In genomic region chr21:31124005-31124404, GRCh38 we compare ENCODE assay signal across 13 cellular contexts.
A peak's percentile ranks its signal among the peaks of the same experiment; 100 is the strongest.
DNase-seq lines count a peak whose midpoint lies in the region; ATAC-seq and TF ChIP-seq lines count a peak whose summit lies in the region.
"Had no signal": no experiment of that assay in that cellular context is flagged by ENCODE, and none has a peak within 500 bp of the region (broad histone marks: within the 10 kb centered on the region; RNA-seq: fewer than 3 reads in every experiment).

No MANE protein-coding gene starts in this region.

- POLR2A ChIA-PET in HEK293T (lab: Yijun Ruan, JAX) = no interaction called here

- TF ChIP-seq EP300 in tibial nerve (IDR thresholded peaks at IDR 0.05) = peak in 1 of 2 donors; percentile 14

- CTCF ChIA-PET in HEK293T (lab: Yijun Ruan, JAX) = no interaction called here

- intact Hi-C loops in left colon (cut with DNase I, micrococcal nuclease) (no loop called here), breast epithelium (cut with DNase I; ENCODE audit: low total_unique reads) (no loop called here)

- no peak for TF ChIP-seq POLR2A in breast epithelium (IDR thresholded peaks at IDR 0.05)
- no peak for TF ChIP-seq POLR2A in tibial nerve (IDR thresholded peaks at IDR 0.05)

- H3K27me3 ChIP-seq in lung (ENCODE audit: control insufficient read depth, insufficient read depth) = no peaks in the 10 kb centered on the region
- H3K27me3 ChIP-seq in breast epithelium = no peaks in the 10 kb centered on the region
- no peaks in the 10 kb centered on the region for H3K27me3 ChIP-seq in tibial nerve
- H3K27me3 ChIP-seq: colonic mucosa had no signal

- H3K27ac ChIP-seq in lung (ENCODE audit: low read depth in 1 of 2, low read length in 1 of 2) = no peak overlapping the region
- H3K27ac ChIP-seq in breast epithelium = no peak overlapping the region
- H3K27ac ChIP-seq in tibial nerve = no peak overlapping the region
- H3K27ac ChIP-seq: colonic mucosa had no signal

- H3K4me1 ChIP-seq in lung (ENCODE audit: control insufficient read depth in 2 of 2, insufficient read depth in 2 of 2, low read length in 2 of 2) (no peaks in the 10 kb centered on the region), breast epithelium (no peaks in the 10 kb centered on the region), tibial nerve (peaks cover 0 to 14% (median 0%) of the 10 kb centered on the region in 4 donors)
- H3K4me1 ChIP-seq: colonic mucosa had no signal

- DNase-seq in ELF-1 (ENCODE audit: low read depth, low spot score) (peak; percentile 52), NOMO-1 treated with dmso at 0.1 percent for 144 hours (lab: John Stamatoyannopoulos, UW; ENCODE audit: unreplicated experiment) (peak; percentile 64), lung (ENCODE audit: low spot score) (no peak), left colon (no peak), breast epithelium (ENCODE audit: low spot score in 2 of 2) (no peak), HEK293T (ENCODE audit: extremely low spot score) (no peak), tibial nerve (ENCODE audit: low spot score in 2 of 2) (no peak)
- DNase-seq: activated effector memory CD4-positive, alpha-beta T cell treated with anti-CD3 and anti-CD28 coated beads, Interleukin-2, amount 50 U/mL, for 16 hours; colonic mucosa; COR-L47; NCI-H510A had no signal

- H3K9me3 ChIP-seq in lung (ENCODE audit: control insufficient read depth in 2 of 2, insufficient read depth in 1 of 2, low read length in 1 of 2) = peaks cover 0 to 6% of the 10 kb centered on the region in 2 donors
- no peaks in the 10 kb centered on the region for H3K9me3 ChIP-seq in breast epithelium
- H3K9me3 ChIP-seq in tibial nerve = no peaks in the 10 kb centered on the region
- H3K9me3 ChIP-seq: colonic mucosa had no signal

- H3K4me3 ChIP-seq in lung (no peak overlapping the region), breast epithelium (no peak overlapping the region), tibial nerve (no peak overlapping the region)
- H3K4me3 ChIP-seq: colonic mucosa had no signal

- 41 to 58% methylated on average over 6 of the region's 6 CpGs for WGBS in lung, 2 donors
- 44 to 53% methylated on average over 6 of the region's 6 CpGs for WGBS in tibial nerve, 2 donors

- ATAC-seq in GM21390 (IDR thresholded peaks at IDR 0.05; ENCODE audit: unreplicated experiment) (peak; percentile 78), lung (ENCODE audit: insufficient read depth, low FRiP score) (peak; percentile 23), left colon (no peak)
- ATAC-seq: activated CD4-positive, CD25-positive, alpha-beta regulatory T cell treated with anti-CD3 and anti-CD28 coated beads, Interleukin-2, amount 50 U/mL, for 24 hours had no signal

- TF ChIP-seq CTCF in lung (IDR thresholded peaks at IDR 0.05; ENCODE audit: control extremely low read depth, extremely low read depth) = no peak
- no peak for TF ChIP-seq CTCF in breast epithelium (IDR thresholded peaks at IDR 0.05)
- TF ChIP-seq CTCF in tibial nerve (IDR thresholded peaks at IDR 0.05) = no peak

- H3K36me3 ChIP-seq in lung (ENCODE audit: control insufficient read depth in 2 of 2, insufficient read depth in 2 of 2, low read length in 2 of 2) = peaks cover 0 to 8% of the 10 kb centered on the region in 2 donors
- no peaks in the 10 kb centered on the region for H3K36me3 ChIP-seq in breast epithelium
- peaks cover 0 to 29% (median 0%) of the 10 kb centered on the region in 3 donors for H3K36me3 ChIP-seq in tibial nerve
- H3K36me3 ChIP-seq: colonic mucosa had no signal

TF ChIP-seq in HEK293T, 16 proteins besides CTCF, POLR2A, EP300 and RAD21:
- TF ChIP-seq NFRKB (IDR thresholded peaks at IDR 0.05) (no peak), ARNT (IDR thresholded peaks at IDR 0.05) (no peak), L3MBTL2 (conservative IDR thresholded peaks at IDR 0.05) (no peak), SUZ12 (IDR thresholded peaks at IDR 0.05) (no peak)

Comparison
In these comparisons a context has a peak if more than half of its experiments do, and no peak if none do; other contexts are left out.
1. DNase-seq: peak in ELF-1 (single experiment) and NOMO-1 treated with dmso at 0.1 percent for 144 hours (single experiment); none in lung (single experiment), left colon (0 of 2), breast epithelium (0 of 2), HEK293T (single experiment) and tibial nerve (0 of 2).